In the genomic region with DNA sequence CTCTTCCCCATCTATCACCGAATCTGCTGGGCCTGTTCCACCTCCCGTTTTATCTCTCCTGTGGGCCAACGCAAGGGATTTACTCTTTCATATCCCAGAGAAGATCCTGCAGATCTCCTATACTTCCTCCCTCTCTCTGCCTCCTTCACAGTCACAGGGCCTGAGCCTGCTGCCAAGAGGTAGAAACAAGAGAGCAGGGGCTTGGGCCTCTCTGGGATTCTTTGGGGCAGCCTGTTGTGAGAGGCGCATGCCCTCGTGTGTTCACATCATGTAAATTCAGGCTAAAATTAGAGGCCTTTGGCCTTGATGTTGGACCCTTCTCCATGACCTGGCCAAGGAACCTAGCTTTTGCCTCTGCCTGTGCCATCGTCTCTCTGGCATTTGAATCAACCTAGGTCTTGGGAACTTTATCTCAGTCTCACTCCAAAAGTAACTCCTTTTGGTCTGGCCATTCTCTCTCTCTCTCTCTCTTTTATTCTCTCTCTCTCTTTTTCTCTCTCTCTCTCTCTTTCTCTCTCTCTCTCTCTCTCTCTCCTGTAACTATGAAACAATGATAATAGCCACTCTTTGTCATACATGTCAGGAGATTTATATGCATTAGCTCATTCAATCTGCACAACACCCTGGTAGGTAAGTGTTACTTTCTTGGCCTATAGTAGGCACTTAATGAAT, we compare ENCODE assay signal across 10 cellular contexts. TPM values are rescaled to one million over a fixed set of nuclear protein-coding genes. Genes with fewer than 3 reads are reported as not detected.
A peak's percentile ranks its signal among the peaks of the same experiment; 100 is the strongest.
DNase-seq lines count a peak whose midpoint lies in the region; ATAC-seq and TF ChIP-seq lines count a peak whose summit lies in the region.
"Had no signal": no experiment of that assay in that cellular context is flagged by ENCODE, and none has a peak within 500 bp of the region (broad histone marks: within the 10 kb centered on the region; RNA-seq: fewer than 3 reads in every experiment).

No MANE protein-coding gene starts in this region.

- no peak overlapping the region for H3K4me3 Mint-ChIP-seq in naive thymus-derived CD8-positive, alpha-beta T cell
- H3K4me3 Mint-ChIP-seq: activated T-helper 17 cell treated with anti-CD3 and anti-CD28 coated beads, Interleukin-2, amount 50 U/mL, for 72 hours had no signal

- H3K4me2 ChIP-seq in smooth muscle cell = no peak overlapping the region

- no peaks in the 10 kb centered on the region for H4K20me1 ChIP-seq in smooth muscle cell (ENCODE audit: low read depth)

- POLR2A ChIA-PET in naive thymus-derived CD8-positive, alpha-beta T cell (lab: Charles Lee) = no interaction called here

- H3K36me3 Mint-ChIP-seq in naive thymus-derived CD8-positive, alpha-beta T cell = peaks cover 0 to 9% (median 0%) of the 10 kb centered on the region in 3 donors

- H3K9me3 ChIP-seq in gastroesophageal sphincter (no peaks in the 10 kb centered on the region), smooth muscle cell (replicated peaks; ENCODE audit: low read depth) (no peaks in the 10 kb centered on the region)

- no peaks in the 10 kb centered on the region for H3K36me3 ChIP-seq in gastroesophageal sphincter
- H3K36me3 ChIP-seq in smooth muscle cell (ENCODE audit: low read depth) = no peaks in the 10 kb centered on the region

- no peaks in the 10 kb centered on the region for H3K79me2 ChIP-seq in smooth muscle cell (ENCODE audit: low read depth)

- no peak for TF ChIP-seq EP300 in gastroesophageal sphincter (IDR thresholded peaks at IDR 0.05)

- no peaks in the 10 kb centered on the region for H3K4me1 Mint-ChIP-seq in naive thymus-derived CD8-positive, alpha-beta T cell
- H3K4me1 Mint-ChIP-seq: activated T-helper 17 cell treated with anti-CD3 and anti-CD28 coated beads, Interleukin-2, amount 50 U/mL, for 72 hours had no signal

- no peaks in the 10 kb centered on the region for H3F3A ChIP-seq in smooth muscle cell (ENCODE audit: low read depth)

- no peaks in the 10 kb centered on the region for H3K27me3 ChIP-seq in gastroesophageal sphincter
- no peaks in the 10 kb centered on the region for H3K27me3 ChIP-seq in smooth muscle cell (ENCODE audit: low read depth)

- peaks cover 0 to 2% (median 0%) of the 10 kb centered on the region in 9 donors for H3K9me3 Mint-ChIP-seq in naive thymus-derived CD8-positive, alpha-beta T cell
- H3K9me3 Mint-ChIP-seq: activated T-helper 17 cell treated with anti-CD3 and anti-CD28 coated beads, Interleukin-2, amount 50 U/mL, for 72 hours had no signal

- ATAC-seq in gastroesophageal sphincter = peak; percentile 72
- no peak for ATAC-seq in naive thymus-derived CD8-positive, alpha-beta T cell
- no peak for ATAC-seq in GM21515 (IDR thresholded peaks at IDR 0.05; ENCODE audit: unreplicated experiment)
- ATAC-seq: activated T-helper 17 cell treated with anti-CD3 and anti-CD28 coated beads, Interleukin-2, amount 50 U/mL, for 72 hours had no signal

- no peak overlapping the region for H3K9ac ChIP-seq in smooth muscle cell (ENCODE audit: low read depth)

- H3K27me3 Mint-ChIP-seq in naive thymus-derived CD8-positive, alpha-beta T cell = peaks cover 0 to 22% (median 5%) of the 10 kb centered on the region in 5 donors

- TF ChIP-seq POLR2A in gastroesophageal sphincter (IDR thresholded peaks at IDR 0.05) = no peak

- TF ChIP-seq CTCF in gastroesophageal sphincter (IDR thresholded peaks at IDR 0.05) (peak in 3 of 4 experiments; percentile 40 to 52 (median 42)), smooth muscle cell (IDR thresholded peaks at IDR 0.05; ENCODE audit: borderline replicate concordance, insufficient read depth, poor library complexity, severe bottlenecking) (peak; percentile 12)

- no peak overlapping the region for H2AFZ ChIP-seq in smooth muscle cell (ENCODE audit: low read depth)

- no peak overlapping the region for H3K27ac ChIP-seq in gastroesophageal sphincter
- H3K27ac ChIP-seq in smooth muscle cell (ENCODE audit: low read depth) = no peak overlapping the region
- H3K27ac ChIP-seq: 22Rv1 had no signal

- DNase-seq in DMS 273 (lab: John Stamatoyannopoulos, UW; ENCODE audit: unreplicated experiment) = peak; percentile 42
- DNase-seq in DMS 273 treated with DMSO at 0.1 percent for 48 hours (lab: John Stamatoyannopoulos, UW) = no peak
- peak; percentile 63 for DNase-seq in SK-MEL-5 (ENCODE audit: low read depth, low spot score)
- no peak for DNase-seq in smooth muscle cell (lab: John Stamatoyannopoulos, UW; ENCODE audit: unreplicated experiment)
- DNase-seq in COLO829 (ENCODE audit: low spot score) = no peak
- DNase-seq in naive thymus-derived CD8-positive, alpha-beta T cell = no peak

- in situ Hi-C loops in SK-MEL-5 (cut with HindIII; ENCODE audit: low pct_unique_long_range_greater_than_20kb, low sequenced_read_pairs) = no loop called here

- no peak overlapping the region for H3K27ac Mint-ChIP-seq in naive thymus-derived CD8-positive, alpha-beta T cell
- H3K27ac Mint-ChIP-seq: activated T-helper 17 cell treated with anti-CD3 and anti-CD28 coated beads, Interleukin-2, amount 50 U/mL, for 72 hours had no signal

- no peaks in the 10 kb centered on the region for H3K4me1 ChIP-seq in gastroesophageal sphincter
- no peaks in the 10 kb centered on the region for H3K4me1 ChIP-seq in smooth muscle cell (ENCODE audit: low read depth)

- H3K4me3 ChIP-seq in gastroesophageal sphincter = no peak overlapping the region
- no peak overlapping the region for H3K4me3 ChIP-seq in smooth muscle cell

- 35 to 71% methylated on average over 1 to 2 of the region's 6 CpGs for WGBS in gastroesophageal sphincter (ENCODE audit: low coverage in 1 of 2), 2 donors
- 68% methylated on average over 6 of the region's 6 CpGs for WGBS in smooth muscle cell (ENCODE audit: low lambda C conversion rate)

RNA-seq across cellular contexts. Expression of a gene that starts 20.0 kb away (rescaled TPM):
- total RNA-seq in SK-MEL-5 (2014; rRNA removed; shearing (Covaris generic)) = 6.0 and 6.5 TPM in 2 replicates
- 6.6 and 9.2 TPM in 2 replicates for polyA plus RNA-seq in SK-MEL-5 (2015; cell fraction: cytosol; rRNA removed)
- 1.5 and 2.2 TPM in 2 replicates for polyA plus RNA-seq in SK-MEL-5 (2015; cell fraction: nucleus; rRNA removed)
- 10 to 100 TPM; 17.5 to 36.0 (median 28.5) TPM for total RNA-seq in gastroesophageal sphincter
- total RNA-seq in smooth muscle cell = 41.4 and 44.1 TPM in 2 replicates
- 54.8 and 58.3 TPM in 2 replicates for polyA plus RNA-seq in smooth muscle cell
- 1 to 10 TPM; 3.8 to 4.3 TPM for total RNA-seq in naive thymus-derived CD8-positive, alpha-beta T cell
- 1 to 10 TPM; 2.8 to 3.6 (median 3.2) TPM for polyA plus RNA-seq in naive thymus-derived CD8-positive, alpha-beta T cell

Comparison
In these comparisons a context has a peak if more than half of its experiments do, and no peak if none do; other contexts are left out.
1. DNase-seq: peak in DMS 273 (single experiment) and SK-MEL-5 (single experiment); none in DMS 273 treated with DMSO at 0.1 percent for 48 hours (single experiment), smooth muscle cell (single experiment), COLO829 (single experiment) and naive thymus-derived CD8-positive, alpha-beta T cell (0 of 10).